Comparison of ENCODE assay signal across 24 cellular contexts in genomic region chr1:193313354-193314140, GRCh38.
DNase-seq lines count a peak whose midpoint lies in the region; ATAC-seq, FAIRE-seq and TF ChIP-seq lines count a peak whose summit lies in the region.
"Had no signal": no experiment of that assay in that cellular context is flagged by ENCODE, and none has a peak within 500 bp of the region (broad histone marks: within the 10 kb centered on the region; RNA-seq: fewer than 3 reads in every experiment).

No MANE protein-coding gene starts in this region.

- H3K4ac ChIP-seq in trophoblast cell (ENCODE audit: low read depth, low read length) = no peak overlapping the region

- no peak for DNase-seq in GM12878 (ENCODE audit: low read depth, low spot score)
- peak; percentile 32 for DNase-seq in endothelial cell of umbilical vein (ENCODE audit: low read depth, low spot score)
- peak in 2 of 3 donors; percentile 31 to 36 for DNase-seq in mucosa of descending colon
- no peak for DNase-seq in esophagus squamous epithelium (lab: John Stamatoyannopoulos, UW)
- no peak for DNase-seq in KBM-7
- no peak for DNase-seq in trophoblast cell
- DNase-seq: CD4-positive, CD25-positive, alpha-beta regulatory T cell; DMS153; DND-41; KG1; MG63; NCI-H2029 treated with DMSO at 0.1 percent for 48 hours; NCI-H446 treated with DMSO at 0.1 percent for 48 hours; NCI-H526; NCI-H82; PC-9; Right ventricle myocardium superior; RPMI8226 had no signal

- 51% methylated on average over 15 of the region's 15 CpGs for whole genome bisulfite sequencing in GM12878 (ENCODE audit: insufficient coverage, insufficient replicate concordance, low lambda C conversion rate, missing lambda C conversion rate)
- 62 to 68% methylated on average over 13 to 15 of the region's 15 CpGs for WGBS in esophagus squamous epithelium, 2 donors
- WGBS in trophoblast cell (ENCODE audit: extremely low coverage, insufficient coverage, insufficient read length) = no CpG with 5 or more reads among the region's 15 CpGs

- no peak overlapping the region for H3K4me2 ChIP-seq in GM12878 (ENCODE audit: control insufficient read depth, insufficient read depth)
- no peak overlapping the region for H3K4me2 ChIP-seq in endothelial cell of umbilical vein (ENCODE audit: insufficient read depth, low read length)
- no peak overlapping the region for H3K4me2 ChIP-seq in trophoblast cell (ENCODE audit: low read length)
- H3K4me2 ChIP-seq: BLaER1, PC-9 had no signal

- H3K9me1 ChIP-seq in endothelial cell of umbilical vein (replicated peaks; ENCODE audit: control insufficient read depth, extremely low read depth, insufficient read depth, low read length) = no peaks in the 10 kb centered on the region

- H3K79me2 ChIP-seq in GM12878 (ENCODE audit: control insufficient read depth, insufficient read depth, low read length) = no peaks in the 10 kb centered on the region
- H3K79me2 ChIP-seq in endothelial cell of umbilical vein (ENCODE audit: control insufficient read depth, insufficient read depth, low read length) = no peaks in the 10 kb centered on the region
- H3K79me2 ChIP-seq in trophoblast cell (ENCODE audit: control insufficient read depth, insufficient read depth, low read length, poor library complexity) = no peaks in the 10 kb centered on the region

- no peak overlapping the region for H4K91ac ChIP-seq in trophoblast cell (ENCODE audit: low read depth, low read length)

- H3K4me1 ChIP-seq in GM12878 (ENCODE audit: control insufficient read depth, insufficient read depth, low read length) = no peaks in the 10 kb centered on the region
- no peaks in the 10 kb centered on the region for H3K4me1 ChIP-seq in endothelial cell of umbilical vein (ENCODE audit: control insufficient read depth, extremely low read depth, insufficient read depth, low read length)
- peaks cover 13% of the 10 kb centered on the region for H3K4me1 ChIP-seq in mucosa of descending colon (ENCODE audit: low read depth)
- H3K4me1 ChIP-seq in esophagus squamous epithelium = no peaks in the 10 kb centered on the region
- H3K4me1 ChIP-seq in trophoblast cell (ENCODE audit: control insufficient read depth in 1 of 2, insufficient read depth in 2 of 2, low read length in 2 of 2) = no peaks in the 10 kb centered on the region
- H3K4me1 ChIP-seq: BLaER1, SJSA1 had no signal

- H2AK5ac ChIP-seq in trophoblast cell (ENCODE audit: low read length) = no peak overlapping the region

- RAD21 ChIA-PET in GM12878 (lab: Charles Lee; ENCODE audit: unreplicated experiment) = no interaction called here

- H3K27me3 ChIP-seq in GM12878 (replicated peaks in 1 of 2; ENCODE audit: control insufficient read depth in 2 of 2, insufficient read depth in 2 of 2, low read length in 1 of 2) (no peaks in the 10 kb centered on the region), endothelial cell of umbilical vein (ENCODE audit: control insufficient read depth in 2 of 2, insufficient read depth in 2 of 2, low read length in 2 of 2) (no peaks in the 10 kb centered on the region), esophagus squamous epithelium (no peaks in the 10 kb centered on the region), trophoblast cell (ENCODE audit: insufficient read depth, low read length) (no peaks in the 10 kb centered on the region)
- H3K27me3 ChIP-seq: BLaER1, MG63, SJSA1 had no signal

- SMC1A ChIA-PET in GM12878 (lab: Charles Lee; ENCODE audit: uncharacterized antibody, unreplicated experiment) = interaction anchor here (1.2 kb wide), 1 partner anchor 13 kb away, joined by 3 read pairs; no protein-coding TSS in a partner anchor

- H3K14ac ChIP-seq in trophoblast cell (ENCODE audit: low read length) = no peak overlapping the region

- CTCF ChIA-PET in GM12878 (lab: Yijun Ruan, JAX) = no interaction called here
- CTCF ChIA-PET in endothelial cell of umbilical vein (lab: Charles Lee) = interaction anchor here (1.4 kb wide), 1 partner anchor 35 kb away, joined by 3 read pairs; no protein-coding TSS in a partner anchor

- ATAC-seq in GM18867 (IDR thresholded peaks at IDR 0.05; ENCODE audit: unreplicated experiment) = peak; percentile 35
- ATAC-seq in GM12878 = peak; percentile 35; the same call in 1 of the 3 replicates
- ATAC-seq in mucosa of descending colon = peak; percentile 63
- ATAC-seq in GM21717 (IDR thresholded peaks at IDR 0.05; ENCODE audit: unreplicated experiment) = no peak

- H2BK12ac ChIP-seq in trophoblast cell (ENCODE audit: low read length) = no peak overlapping the region

- H3K9ac ChIP-seq in GM12878 (ENCODE audit: control insufficient read depth, insufficient read depth, low read length) (no peak overlapping the region), endothelial cell of umbilical vein (replicated peaks; ENCODE audit: extremely low read depth, insufficient read depth, low read length) (no peak overlapping the region), trophoblast cell (ENCODE audit: low read length) (no peak overlapping the region)
- H3K9ac ChIP-seq: BLaER1 had no signal

- H2AFZ ChIP-seq in GM12878 (ENCODE audit: control insufficient read depth, low read depth, low read length) (no peak overlapping the region), endothelial cell of umbilical vein (ENCODE audit: low read depth, low read length) (no peak overlapping the region), trophoblast cell (ENCODE audit: insufficient read depth, low read length, poor library complexity) (no peak overlapping the region)
- H2AFZ ChIP-seq: PC-9 had no signal

- in situ Hi-C loops in GM12878 (cut with MboI) = no loop called here
- in situ Hi-C loops in KBM-7 (cut with MboI; ENCODE audit: low pct_unique_long_range_greater_than_20kb, low sequenced_read_pairs) = no loop called here

- dilution Hi-C loops in endothelial cell of umbilical vein (cut with MboI; ENCODE audit: extremely low pct_ligation_motif_present, low sequenced_read_pairs) = no loop called here

- no peak overlapping the region for H4K12ac ChIP-seq in trophoblast cell (ENCODE audit: low read depth, low read length)

- no peak for TF ChIP-seq RAD21 in GM12878 (IDR thresholded peaks at IDR 0.05; ENCODE audit: insufficient read depth, low read depth, low read length)

- no peak overlapping the region for H3K18ac ChIP-seq in trophoblast cell (ENCODE audit: low read length)

- no peaks in the 10 kb centered on the region; the same call in 2 of the 3 replicates for H3K9me3 ChIP-seq in GM12878 (replicated peaks; ENCODE audit: control insufficient read depth, insufficient read depth, low read length)
- no peaks in the 10 kb centered on the region for H3K9me3 ChIP-seq in endothelial cell of umbilical vein (replicated peaks; ENCODE audit: control insufficient read depth, insufficient read depth, low read length)
- H3K9me3 ChIP-seq in mucosa of descending colon = no peaks in the 10 kb centered on the region
- H3K9me3 ChIP-seq in esophagus squamous epithelium = no peaks in the 10 kb centered on the region
- H3K9me3 ChIP-seq in trophoblast cell (ENCODE audit: insufficient read depth, low read depth, low read length) = no peaks in the 10 kb centered on the region
- H3K9me3 ChIP-seq: MG63, SJSA1 had no signal

- FAIRE-seq in GM12878 (lab: Jason Lieb, UNC) = no peak
- no peak for FAIRE-seq in endothelial cell of umbilical vein (lab: Jason Lieb, UNC)
- FAIRE-seq: A204.1 had no signal

- H3K23ac ChIP-seq in trophoblast cell (ENCODE audit: low read length) = no peak overlapping the region

- no peak overlapping the region for H4K8ac ChIP-seq in trophoblast cell (ENCODE audit: low read depth, low read length)

- TF ChIP-seq EP300 in GM12878 (IDR thresholded peaks at IDR 0.05; ENCODE audit: borderline replicate concordance in 1 of 2, control insufficient read depth in 1 of 2, low read depth in 2 of 2, low read length in 2 of 2) = no peak

- no TSS peak for BruUV-seq in GM12878 (replicated peaks; lab: Mats Ljungman, UMichigan)
- no TSS peak for BruUV-seq in endothelial cell of umbilical vein (replicated peaks; lab: Mats Ljungman, UMichigan)

- H3K4me3 ChIP-seq in GM12878 = no peak overlapping the region
- H3K4me3 ChIP-seq in endothelial cell of umbilical vein (replicated peaks in 1 of 3; ENCODE audit: insufficient read depth in 1 of 3, low read depth in 1 of 3, low read length in 3 of 3) = no peak overlapping the region
- H3K4me3 ChIP-seq in mucosa of descending colon = no peak overlapping the region
- no peak overlapping the region for H3K4me3 ChIP-seq in esophagus squamous epithelium
- H3K4me3 ChIP-seq in trophoblast cell (ENCODE audit: low read depth, low read length) = no peak overlapping the region
- H3K4me3 ChIP-seq: BLaER1, MG63, PC-9, SJSA1 had no signal

- H3K79me1 ChIP-seq in trophoblast cell (ENCODE audit: low read length) = no peaks in the 10 kb centered on the region

- no peak for TF ChIP-seq CTCF in GM12878 (IDR thresholded peaks at IDR 0.05 in 2 of 3, conservative IDR thresholded peaks at IDR 0.05 in 1 of 3; ENCODE audit: control insufficient read depth in 2 of 3, extremely low read depth in 1 of 3, insufficient read depth in 1 of 3, low read depth in 3 of 3, low read length in 3 of 3)
- no peak for TF ChIP-seq CTCF in endothelial cell of umbilical vein (IDR thresholded peaks at IDR 0.05; ENCODE audit: extremely low read depth in 1 of 2, insufficient read depth in 1 of 2, low read depth in 1 of 2, low read length in 2 of 2)
- TF ChIP-seq CTCF in mucosa of descending colon (IDR thresholded peaks at IDR 0.05) = no peak
- no peak for TF ChIP-seq CTCF in esophagus squamous epithelium (IDR thresholded peaks at IDR 0.05)

- H3K27ac ChIP-seq in GM12878 (ENCODE audit: control insufficient read depth, insufficient read depth) (no peak overlapping the region), endothelial cell of umbilical vein (ENCODE audit: insufficient read depth, low read depth, low read length) (no peak overlapping the region), esophagus squamous epithelium (no peak overlapping the region), trophoblast cell (ENCODE audit: low read depth, low read length) (no peak overlapping the region)
- H3K27ac ChIP-seq: BLaER1, HL-60, PC-9, SJSA1 had no signal

- H2BK5ac ChIP-seq in trophoblast cell (ENCODE audit: low read depth, low read length, poor library complexity) = no peak overlapping the region

- POLR2A ChIA-PET in GM12878 (lab: Charles Lee) (no interaction called here), endothelial cell of umbilical vein (lab: Charles Lee) (no interaction called here)

- no peaks in the 10 kb centered on the region; the same call in 1 of the 2 replicates for H4K20me1 ChIP-seq in GM12878 (ENCODE audit: control insufficient read depth, insufficient read depth)
- H4K20me1 ChIP-seq in endothelial cell of umbilical vein (replicated peaks; ENCODE audit: control insufficient read depth, extremely low read depth, insufficient read depth, low read length) = no peaks in the 10 kb centered on the region
- H4K20me1 ChIP-seq: BLaER1 had no signal

- TF ChIP-seq POLR2A in GM12878 (IDR thresholded peaks at IDR 0.05; ENCODE audit: low read depth, low read length) = no peak
- TF ChIP-seq POLR2A in endothelial cell of umbilical vein (IDR thresholded peaks at IDR 0.05; ENCODE audit: low read depth, low read length) = no peak
- no peak for TF ChIP-seq POLR2A in esophagus squamous epithelium (IDR thresholded peaks at IDR 0.05)

- no peak overlapping the region for H2BK120ac ChIP-seq in trophoblast cell (ENCODE audit: insufficient read depth, low read length, poor library complexity)

- no peaks in the 10 kb centered on the region for H3K36me3 ChIP-seq in GM12878 (ENCODE audit: control insufficient read depth in 2 of 2, insufficient read depth in 2 of 2, low read length in 1 of 2)
- no peaks in the 10 kb centered on the region for H3K36me3 ChIP-seq in endothelial cell of umbilical vein (ENCODE audit: control insufficient read depth in 2 of 2, extremely low read depth in 1 of 2, insufficient read depth in 2 of 2, low read length in 2 of 2)
- H3K36me3 ChIP-seq in mucosa of descending colon (ENCODE audit: low read depth) = no peaks in the 10 kb centered on the region
- no peaks in the 10 kb centered on the region for H3K36me3 ChIP-seq in esophagus squamous epithelium
- no peaks in the 10 kb centered on the region for H3K36me3 ChIP-seq in trophoblast cell (ENCODE audit: control insufficient read depth in 1 of 2, insufficient read depth in 2 of 2, low read length in 2 of 2)
- H3K36me3 ChIP-seq: BLaER1, MG63, SJSA1 had no signal

- intact Hi-C loops in GM12878 (cut with micrococcal nuclease; ENCODE audit: unreplicated experiment) (no loop called here), endothelial cell of umbilical vein (cut with micrococcal nuclease) (no loop called here), mucosa of descending colon (cut with DNase I, micrococcal nuclease) (no loop called here), esophagus squamous epithelium (cut with DNase I) (no loop called here)

Comparison
In these comparisons a context has a peak if more than half of its experiments do, and no peak if none do; other contexts are left out.
1. DNase-seq: peak in endothelial cell of umbilical vein (single experiment) and mucosa of descending colon (2 of 3); none in GM12878 (single experiment), esophagus squamous epithelium (single experiment), KBM-7 (single experiment) and trophoblast cell (0 of 2).